ENCODE assay signal across 8 cellular contexts in genomic region chrX:154020500-154021115, GRCh38. TPM values are rescaled to one million over a fixed set of nuclear protein-coding genes. Genes with fewer than 3 reads are reported as not detected.
DNase-seq lines count a peak whose midpoint lies in the region; ATAC-seq and TF ChIP-seq lines count a peak whose summit lies in the region.

No MANE protein-coding gene starts in this region.

- H2AFZ ChIP-seq in OCI-LY1 (ENCODE audit: low read length): no peak overlapping the region

- ATAC-seq in HG03442 (IDR thresholded peaks at IDR 0.05; ENCODE audit: unreplicated experiment): no peak
- ATAC-seq in HG03175 (IDR thresholded peaks at IDR 0.05; ENCODE audit: unreplicated experiment): no peak
- ATAC-seq in HG02938 (IDR thresholded peaks at IDR 0.05; ENCODE audit: unreplicated experiment): no peak
- no peak for ATAC-seq in GM21737 (IDR thresholded peaks at IDR 0.05; ENCODE audit: unreplicated experiment)

- intact Hi-C loops in colonic mucosa (cut with DNase I): no loop called here

- H3K9ac ChIP-seq in OCI-LY1 (ENCODE audit: low read length): peak overlapping the region; percentile 96
- peak overlapping the region; percentile 71 to 81 for H3K9ac ChIP-seq in colonic mucosa (ENCODE audit: low read depth in 2 of 2, low read length in 2 of 2)

- H3K36me3 ChIP-seq in OCI-LY1 (ENCODE audit: insufficient read depth, low read length) (peaks cover 31% of the 10 kb centered on the region), colonic mucosa (no peaks in the 10 kb centered on the region)

- H3K27ac ChIP-seq in OCI-LY1 (ENCODE audit: low read depth, low read length, poor library complexity, severe bottlenecking): peak overlapping the region; percentile 88
- peak overlapping the region; percentile 79 for H3K27ac ChIP-seq in colonic mucosa

- no peaks in the 10 kb centered on the region for H3K27me3 ChIP-seq in OCI-LY1 (ENCODE audit: insufficient read depth, low read length)
- H3K27me3 ChIP-seq in colonic mucosa: no peaks in the 10 kb centered on the region

- TF ChIP-seq CTCF in OCI-LY1 (IDR thresholded peaks at IDR 0.05; ENCODE audit: low read length) (no peak), colonic mucosa (IDR thresholded peaks at IDR 0.05) (no peak), nephron progenitor cell (IDR thresholded peaks at IDR 0.05) (no peak)

- peaks cover 56% of the 10 kb centered on the region for H3K4me1 Mint-ChIP-seq in nephron progenitor cell

- peak overlapping the region; percentile 88 for H3K4me2 ChIP-seq in OCI-LY1 (ENCODE audit: low read length)

- peak overlapping the region; percentile 95 for H3K27ac Mint-ChIP-seq in nephron progenitor cell

- H3K79me2 ChIP-seq in OCI-LY1 (ENCODE audit: insufficient read depth, low read length): no peaks in the 10 kb centered on the region

- H3F3A ChIP-seq in OCI-LY1 (ENCODE audit: insufficient read depth, low read length): no peaks in the 10 kb centered on the region

- H3K36me3 Mint-ChIP-seq in nephron progenitor cell (ENCODE audit: low read depth): peaks cover 5% of the 10 kb centered on the region

- peak overlapping the region; percentile 81 for H3K4me3 Mint-ChIP-seq in nephron progenitor cell

- H3K9me2 ChIP-seq in OCI-LY1 (ENCODE audit: low read depth, low read length): no peaks in the 10 kb centered on the region

- H3K4me1 ChIP-seq in OCI-LY1 (ENCODE audit: insufficient read depth, low read length, severe bottlenecking): peaks cover 43% of the 10 kb centered on the region
- no peaks in the 10 kb centered on the region for H3K4me1 ChIP-seq in colonic mucosa

- peak; percentile 18 for DNase-seq in ELR (ENCODE audit: low read depth)
- no peak for DNase-seq in colonic mucosa
- no peak for DNase-seq in nephron progenitor cell

- H3K4me3 ChIP-seq in OCI-LY1 (ENCODE audit: low read depth, low read length, poor library complexity, severe bottlenecking): peak overlapping the region; percentile 84
- H3K4me3 ChIP-seq in colonic mucosa: peak overlapping the region; percentile 40

- H4K20me1 ChIP-seq in OCI-LY1 (ENCODE audit: insufficient read depth, low read length): no peaks in the 10 kb centered on the region

- H3K9me3 ChIP-seq in OCI-LY1 (ENCODE audit: low read length) (no peaks in the 10 kb centered on the region), colonic mucosa (no peaks in the 10 kb centered on the region)

- no peaks in the 10 kb centered on the region for H3K27me3 Mint-ChIP-seq in nephron progenitor cell (ENCODE audit: low read depth, poor library complexity)

- H3K9me3 Mint-ChIP-seq in nephron progenitor cell: peaks cover 44% of the 10 kb centered on the region

RNA-seq across cellular contexts. Expression of gene IRAK1, which starts 0.9 kb away (rescaled TPM):
- total RNA-seq in colonic mucosa: 100 to 1,000 TPM in 1 of 2 donors, 10 to 100 TPM in 1; 66.7 to 148 TPM

RNA-seq across cellular contexts. Expression of gene TMEM187, which starts 48.1 kb away (rescaled TPM):
- total RNA-seq in colonic mucosa: 10 to 100 TPM in 1 of 2 donors, 1 to 10 TPM in 1; 8.7 to 19.2 TPM

RNA-seq across cellular contexts. Expression of gene HCFC1, which starts 49.0 kb away (rescaled TPM):
- total RNA-seq in colonic mucosa: 10 to 100 TPM; 36.6 to 80.5 TPM
